12 cellular contexts compared by ENCODE assay signal in genomic region chr19:46759817-46760333, GRCh38. TPM values are rescaled to one million over a fixed set of nuclear protein-coding genes. Genes with fewer than 3 reads are reported as not detected.
A peak's percentile ranks its signal among the peaks of the same experiment; 100 is the strongest.
DNase-seq lines count a peak whose midpoint lies in the region; ATAC-seq and TF ChIP-seq lines count a peak whose summit lies in the region.
"Had no signal": no experiment of that assay in that cellular context is flagged by ENCODE, and none has a peak within 500 bp of the region (broad histone marks: within the 10 kb centered on the region; RNA-seq: fewer than 3 reads in every experiment).

No MANE protein-coding gene starts in this region.

- no peaks in the 10 kb centered on the region for H3K9me3 ChIP-seq in gastroesophageal sphincter
- no peaks in the 10 kb centered on the region for H3K9me3 ChIP-seq in suprapubic skin
- no peaks in the 10 kb centered on the region for H3K9me3 ChIP-seq in spleen

- H3K9me3 Mint-ChIP-seq in CD14-positive monocyte: peaks cover 0 to 4% (median 2%) of the 10 kb centered on the region in 7 donors

- H3K4me1 ChIP-seq in gastroesophageal sphincter: peaks cover 0 to 52% (median 15%) of the 10 kb centered on the region in 3 donors
- H3K4me1 ChIP-seq in suprapubic skin: peaks cover 49% of the 10 kb centered on the region
- peaks cover 19 to 34% (median 26%) of the 10 kb centered on the region in 6 donors for H3K4me1 ChIP-seq in spleen

- TF ChIP-seq EP300 in gastroesophageal sphincter (IDR thresholded peaks at IDR 0.05) (no peak), suprapubic skin (IDR thresholded peaks at IDR 0.05) (no peak)

- H3K36me3 Mint-ChIP-seq in CD14-positive monocyte: peaks cover 3 to 14% of the 10 kb centered on the region in 2 donors

- H3K27ac Mint-ChIP-seq in CD14-positive monocyte: peak overlapping the region in 3 of 7 donors; percentile 2 to 65 (median 62)

- intact Hi-C loops in spleen (cut with DNase I; ENCODE audit: low total_unique reads) (no loop called here), CD14-positive monocyte (cut with micrococcal nuclease) (loop anchor here in 1 of 2 donors (5.0 kb wide), 1 partner anchor 82 kb away; no protein-coding TSS in a partner anchor)

- H3K27ac ChIP-seq in gastroesophageal sphincter (peak overlapping the region in 3 of 4 donors; percentile 64 to 81 (median 73)), suprapubic skin (peak overlapping the region; percentile 83), spleen (no peak overlapping the region)

- in situ Hi-C loops in astrocyte of the cerebellum (cut with HindIII; ENCODE audit: low sequenced_read_pairs): loop anchor here (5.0 kb wide), 1 partner anchor 47 kb away; no protein-coding TSS in a partner anchor

- H3K36me3 ChIP-seq in gastroesophageal sphincter: peaks cover 0 to 20% of the 10 kb centered on the region in 2 donors
- peaks cover 10% of the 10 kb centered on the region for H3K36me3 ChIP-seq in suprapubic skin
- peaks cover 0 to 33% (median 10%) of the 10 kb centered on the region in 6 donors for H3K36me3 ChIP-seq in spleen

- ATAC-seq in gastroesophageal sphincter: peak; percentile 86
- ATAC-seq in HG03097 (IDR thresholded peaks at IDR 0.05; ENCODE audit: low FRiP score, unreplicated experiment): no peak

- H3K27me3 ChIP-seq in gastroesophageal sphincter (no peaks in the 10 kb centered on the region), suprapubic skin (no peaks in the 10 kb centered on the region), spleen (replicated peaks in 1 of 7) (no peaks in the 10 kb centered on the region)

- no peak for TF ChIP-seq POLR2A in gastroesophageal sphincter (IDR thresholded peaks at IDR 0.05)
- no peak for TF ChIP-seq POLR2A in suprapubic skin (IDR thresholded peaks at IDR 0.05)
- TF ChIP-seq POLR2A in spleen (IDR thresholded peaks at IDR 0.05): no peak

- no peaks in the 10 kb centered on the region for H3K27me3 Mint-ChIP-seq in CD14-positive monocyte (ENCODE audit: low read depth in 3 of 3)

- TF ChIP-seq CTCF in astrocyte of the cerebellum (IDR thresholded peaks at IDR 0.05; ENCODE audit: low read depth, low read length, missing control alignments): no peak
- no peak for TF ChIP-seq CTCF in gastroesophageal sphincter (IDR thresholded peaks at IDR 0.05)
- TF ChIP-seq CTCF in suprapubic skin (IDR thresholded peaks at IDR 0.05): no peak
- no peak for TF ChIP-seq CTCF in spleen (IDR thresholded peaks at IDR 0.05 in 8 of 11, conservative IDR thresholded peaks at IDR 0.05 in 3 of 11)
- TF ChIP-seq CTCF in CD14-positive monocyte (IDR thresholded peaks at IDR 0.05): no peak

- WGBS in gastroesophageal sphincter (ENCODE audit: low coverage in 1 of 2), 2 donors: 58 to 61% methylated on average over 5 to 7 of the region's 7 CpGs
- 19% methylated on average over 7 of the region's 7 CpGs for WGBS in suprapubic skin
- WGBS in spleen, 5 donors: 72 to 88% (median 83%) methylated on average over 7 of the region's 7 CpGs

- DNase-seq in HCEC 1CT: peak; percentile 76
- peak; percentile 49 for DNase-seq in astrocyte of the cerebellum (ENCODE audit: low read depth)
- no peak for DNase-seq in suprapubic skin (ENCODE audit: low spot score in 2 of 2)
- no peak for DNase-seq in spleen
- no peak for DNase-seq in CD14-positive monocyte (ENCODE audit: low spot score)
- DNase-seq: DND-41, MM.1S, NCI-H774, T-helper 2 cell had no signal

- peaks cover 32% of the 10 kb centered on the region for H3K4me1 Mint-ChIP-seq in CD14-positive monocyte

- H3K4me3 Mint-ChIP-seq in CD14-positive monocyte: no peak overlapping the region

- H3K4me3 ChIP-seq in astrocyte of the cerebellum (ENCODE audit: low read depth, low read length) (no peak overlapping the region), gastroesophageal sphincter (no peak overlapping the region), suprapubic skin (no peak overlapping the region), spleen (no peak overlapping the region)
- H3K4me3 ChIP-seq: coronary artery had no signal

RNA-seq across cellular contexts. Expression of gene STRN4, which starts 13.6 kb away (rescaled TPM):
- total RNA-seq in gastroesophageal sphincter: 100 to 1,000 TPM in 1 of 4 donors, 10 to 100 TPM in 3; 64.6 to 109 (median 90.4) TPM
- total RNA-seq in suprapubic skin: 10 to 100 TPM; 73.2 to 87.6 (median 81.1) TPM
- total RNA-seq in spleen: 100 to 1,000 TPM in 5 of 7 donors, 10 to 100 TPM in 2; 90.1 to 143 (median 107) TPM
- 10 to 100 TPM; 28.2 to 70.7 (median 30.0) TPM for polyA plus RNA-seq in spleen
- polyA plus RNA-seq in CD14-positive monocyte: 10 to 100 TPM; 37.5 to 48.0 TPM

RNA-seq across cellular contexts. Expression of gene FKRP, which starts 14.0 kb away (rescaled TPM):
- total RNA-seq in gastroesophageal sphincter: 10 to 100 TPM; 18.7 to 22.5 (median 20.3) TPM
- 10 to 100 TPM in 1 of 4 donors, 1 to 10 TPM in 3; 7.1 to 15.2 (median 7.8) TPM for total RNA-seq in suprapubic skin
- total RNA-seq in spleen: 10 to 100 TPM; 15.4 to 24.8 (median 19.3) TPM
- polyA plus RNA-seq in spleen: 10 to 100 TPM in 1 of 3 donors, 1 to 10 TPM in 2; 5.3 to 13.0 (median 9.8) TPM
- polyA plus RNA-seq in CD14-positive monocyte: 1 to 10 TPM; 2.1 to 2.7 TPM

RNA-seq across cellular contexts. Expression of gene SLC1A5, which starts 28.5 kb away (rescaled TPM):
- total RNA-seq in gastroesophageal sphincter (10 to 100 TPM; 16.2 to 56.7 (median 38.8) TPM), suprapubic skin (100 to 1,000 TPM in 3 of 4 donors, 10 to 100 TPM in 1; 79.4 to 191 (median 131) TPM), spleen (10 to 100 TPM; 45.1 to 62.8 (median 49.8) TPM)
- polyA plus RNA-seq in spleen (10 to 100 TPM; 13.2 to 29.5 (median 23.0) TPM), CD14-positive monocyte (10 to 100 TPM; 57.3 to 64.9 TPM)

RNA-seq across cellular contexts. Expression of gene PRKD2, which starts 43.0 kb away (rescaled TPM):
- total RNA-seq in gastroesophageal sphincter (10 to 100 TPM; 15.2 to 33.6 (median 19.7) TPM), suprapubic skin (100 to 1,000 TPM in 1 of 4 donors, 10 to 100 TPM in 3; 51.5 to 136 (median 61.2) TPM), spleen (100 to 1,000 TPM in 4 of 7 donors, 10 to 100 TPM in 3; 76.3 to 127 (median 115) TPM)
- polyA plus RNA-seq in spleen (100 to 1,000 TPM in 2 of 3 donors, 10 to 100 TPM in 1; 63.4 to 132 (median 105) TPM), CD14-positive monocyte (1 to 10 TPM; 6.5 to 8.1 TPM)

Comparison
In these comparisons a context has a peak if more than half of its experiments do, and no peak if none do; other contexts are left out.
1. DNase-seq: peak in HCEC 1CT (single experiment) and astrocyte of the cerebellum (single experiment); none in suprapubic skin (0 of 2), spleen (single experiment) and CD14-positive monocyte (single experiment).
2. H3K27ac ChIP-seq: peak in gastroesophageal sphincter (3 of 4) and suprapubic skin (single experiment); none in spleen (0 of 8).